ENCODE assay signal across 11 cellular contexts in the genomic region with DNA sequence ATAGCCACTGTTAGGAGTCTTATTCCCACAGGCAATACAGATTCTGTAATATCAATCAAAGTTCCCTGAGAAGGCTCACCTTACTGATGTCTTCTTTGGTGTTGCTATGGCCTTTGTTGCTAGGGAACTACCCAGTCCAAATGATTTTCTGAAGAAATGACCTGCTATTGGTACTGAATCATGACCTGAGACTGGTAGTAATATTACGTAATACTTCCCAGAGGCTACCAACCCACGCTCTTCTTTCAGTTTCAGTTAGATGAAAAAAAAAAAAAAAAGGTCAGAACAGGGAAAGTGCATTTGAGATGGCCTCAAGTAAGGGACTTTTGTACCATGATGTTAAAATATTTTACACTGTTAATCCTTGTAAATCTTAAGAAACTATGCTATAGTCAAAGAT.
A peak's percentile ranks its signal among the peaks of the same experiment; 100 is the strongest.
DNase-seq lines count a peak whose midpoint lies in the region; ATAC-seq and TF ChIP-seq lines count a peak whose summit lies in the region.
"Had no signal": no experiment of that assay in that cellular context is flagged by ENCODE, and none has a peak within 500 bp of the region (broad histone marks: within the 10 kb centered on the region; RNA-seq: fewer than 3 reads in every experiment).

No MANE protein-coding gene starts in this region.

- DNase-seq in NB4 (ENCODE audit: low read depth) (peak; percentile 5), hepatocyte (ENCODE audit: low spot score) (peak; percentile 10), cortex of kidney (lab: John Stamatoyannopoulos, UW) (no peak), OCI-M2 (lab: John Stamatoyannopoulos, UW; ENCODE audit: unreplicated experiment) (no peak), GOT3 (lab: John Stamatoyannopoulos, UW) (no peak)
- DNase-seq in activated effector memory CD4-positive, alpha-beta T cell treated with Interleukin-2 at 50 U/mL for 16 hours: no peak
- DNase-seq: activated CD4-positive, alpha-beta T cell treated with anti-CD3 and anti-CD28 coated beads for 4 hours; stimulated activated CD4-positive, alpha-beta T cell treated with anti-CD3 and anti-CD28 coated beads, Interleukin-15, amount 100 ng/mL, for 24 hours had no signal

- H3K4me1 ChIP-seq in hepatocyte (ENCODE audit: insufficient read depth): no peaks in the 10 kb centered on the region
- H3K4me1 ChIP-seq: gastroesophageal sphincter had no signal

- H2AFZ ChIP-seq in hepatocyte: no peak overlapping the region

- 75% methylated on average over 2 of the region's 2 CpGs for WGBS in hepatocyte (ENCODE audit: low lambda C conversion rate, missing lambda C conversion rate)

- no peak for TF ChIP-seq CTCF in NB4 (IDR thresholded peaks at IDR 0.05; ENCODE audit: low read depth, low read length)
- no peak for TF ChIP-seq CTCF in hepatocyte (IDR thresholded peaks at IDR 0.05; ENCODE audit: poor library complexity)

- no peaks in the 10 kb centered on the region for H4K20me1 ChIP-seq in hepatocyte (ENCODE audit: insufficient read depth, poor library complexity, severe bottlenecking)

- H3K79me2 ChIP-seq in hepatocyte: no peaks in the 10 kb centered on the region

- H3K9me2 ChIP-seq in hepatocyte (replicated peaks; ENCODE audit: insufficient read depth): no peaks in the 10 kb centered on the region

- H3K9me3 ChIP-seq in hepatocyte (ENCODE audit: low read depth): no peaks in the 10 kb centered on the region
- H3K9me3 ChIP-seq: gastroesophageal sphincter had no signal

- no peaks in the 10 kb centered on the region for H3K27me3 ChIP-seq in hepatocyte
- H3K27me3 ChIP-seq: gastroesophageal sphincter had no signal

- no peaks in the 10 kb centered on the region for H3K36me3 ChIP-seq in hepatocyte (replicated peaks; ENCODE audit: insufficient read depth, low read depth)
- H3K36me3 ChIP-seq: gastroesophageal sphincter had no signal

- ATAC-seq in GM18867 (IDR thresholded peaks at IDR 0.05; ENCODE audit: unreplicated experiment) (peak; percentile 96), HG02852 (IDR thresholded peaks at IDR 0.05; ENCODE audit: unreplicated experiment) (peak; percentile 95)
- ATAC-seq: gastroesophageal sphincter had no signal

- no peak for TF ChIP-seq POLR2A in NB4 (IDR thresholded peaks at IDR 0.05; ENCODE audit: extremely low read depth, insufficient read length)

- H3K4me2 ChIP-seq in hepatocyte: no peak overlapping the region

- no peak overlapping the region for H3K27ac ChIP-seq in hepatocyte
- H3K27ac ChIP-seq: gastroesophageal sphincter had no signal

- H3K4me3 ChIP-seq in NB4 (ENCODE audit: low read depth, low read length) (no peak overlapping the region), hepatocyte (no peak overlapping the region)
- H3K4me3 ChIP-seq: gastroesophageal sphincter had no signal

Comparison
In these comparisons a context has a peak if more than half of its experiments do, and no peak if none do; other contexts are left out.
1. DNase-seq: peak in NB4 (single experiment) and hepatocyte (single experiment); none in cortex of kidney (single experiment), activated effector memory CD4-positive, alpha-beta T cell treated with Interleukin-2 at 50 U/mL for 16 hours (single experiment), OCI-M2 (single experiment) and GOT3 (single experiment).